Comparison of ENCODE assay signal across 8 cellular contexts in the genomic region with DNA sequence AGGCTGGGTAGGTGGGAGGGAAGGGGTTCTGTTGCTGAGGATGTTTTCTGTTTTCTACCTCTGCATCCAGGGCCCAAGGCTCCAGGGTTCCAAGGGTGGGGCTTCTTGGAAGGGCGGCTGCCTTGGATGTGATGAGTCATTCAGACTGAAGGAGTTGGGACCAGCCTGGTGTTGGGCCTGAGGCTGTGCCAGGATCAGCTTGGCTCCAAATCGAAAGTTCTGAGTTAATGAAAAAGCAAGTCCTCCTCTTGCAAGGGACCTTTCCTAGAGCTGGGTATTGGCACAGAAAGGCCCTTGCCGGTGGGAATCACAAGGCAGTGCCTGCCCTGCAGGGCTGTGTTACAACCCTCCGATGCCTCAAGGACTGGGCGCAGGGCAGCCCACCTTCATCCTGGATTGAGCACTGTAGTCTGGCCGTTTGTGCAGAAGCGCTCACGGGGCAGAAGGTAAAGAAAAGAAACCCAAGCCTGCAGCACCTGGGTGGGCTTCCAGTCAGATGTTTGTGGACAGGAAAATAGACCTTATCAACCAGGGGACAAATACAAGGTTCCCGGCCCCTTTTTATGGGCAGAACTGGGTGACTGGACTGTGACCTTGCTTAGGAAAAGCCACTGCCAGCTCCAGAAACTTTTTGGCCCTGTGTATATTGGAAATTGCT. TPM values are rescaled to one million over a fixed set of nuclear protein-coding genes. Genes with fewer than 3 reads are reported as not detected.
A peak's percentile ranks its signal among the peaks of the same experiment; 100 is the strongest.
DNase-seq lines count a peak whose midpoint lies in the region; ATAC-seq and TF ChIP-seq lines count a peak whose summit lies in the region.

No MANE protein-coding gene starts in this region.

- no peak overlapping the region for H3K4me3 Mint-ChIP-seq in activated T-cell treated with anti-CD3 and anti-CD28 coated beads, Interleukin-2, amount 50 U/mL, for 72 hours

- H3K4me3 ChIP-seq in esophagus (ENCODE audit: low read depth in 1 of 2, low read length in 2 of 2) (peak overlapping the region in 1 of 2 donors; percentile 24), neutrophil (ENCODE audit: low read depth in 1 of 2, low read length in 1 of 2) (no peak overlapping the region)

- H3K27ac ChIP-seq in esophagus (ENCODE audit: low read depth in 2 of 2, low read length in 1 of 2) (peak overlapping the region; percentile 93 to 100), neutrophil (peak overlapping the region; percentile 37)

- H3K4me1 ChIP-seq in esophagus (ENCODE audit: control insufficient read depth in 2 of 2, insufficient read depth in 2 of 2, low read length in 1 of 2) (peaks cover 18 to 31% of the 10 kb centered on the region in 2 donors), neutrophil (ENCODE audit: control insufficient read depth in 1 of 2, insufficient read depth in 1 of 2, low read depth in 1 of 2, low read length in 1 of 2) (peaks cover 9 to 10% of the 10 kb centered on the region in 2 experiments)

- H3K27me3 Mint-ChIP-seq in activated T-cell treated with anti-CD3 and anti-CD28 coated beads, Interleukin-2, amount 50 U/mL, for 72 hours (ENCODE audit: low read depth), result no peaks in the 10 kb centered on the region

- no peaks in the 10 kb centered on the region for H3K9me3 ChIP-seq in esophagus (ENCODE audit: control insufficient read depth in 2 of 2, insufficient read depth in 1 of 2, low read depth in 1 of 2, low read length in 1 of 2)
- H3K9me3 ChIP-seq in neutrophil, result no peaks in the 10 kb centered on the region

- no peaks in the 10 kb centered on the region for H3K36me3 ChIP-seq in esophagus (ENCODE audit: control insufficient read depth in 2 of 2, insufficient read depth in 2 of 2, low read length in 1 of 2)
- H3K36me3 ChIP-seq in neutrophil, result no peaks in the 10 kb centered on the region

- no peaks in the 10 kb centered on the region for H3K9me3 Mint-ChIP-seq in activated T-cell treated with anti-CD3 and anti-CD28 coated beads, Interleukin-2, amount 50 U/mL, for 72 hours

- no peak overlapping the region for H3K27ac Mint-ChIP-seq in activated T-cell treated with anti-CD3 and anti-CD28 coated beads, Interleukin-2, amount 50 U/mL, for 72 hours

- no peak for TF ChIP-seq CTCF in neutrophil (IDR thresholded peaks at IDR 0.05)

- ATAC-seq in GM21447 (IDR thresholded peaks at IDR 0.05; ENCODE audit: unreplicated experiment), result no peak
- no peak for ATAC-seq in activated T-cell treated with anti-CD3 and anti-CD28 coated beads, Interleukin-2, amount 50 U/mL, for 72 hours (replicated peaks in 1 of 2)

- peaks cover 0 to 8% of the 10 kb centered on the region in 2 donors for H3K36me3 Mint-ChIP-seq in activated T-cell treated with anti-CD3 and anti-CD28 coated beads, Interleukin-2, amount 50 U/mL, for 72 hours (ENCODE audit: insufficient read depth in 2 of 2)

- 38 to 52% methylated on average over 9 of the region's 9 CpGs for WGBS in esophagus, 2 donors

- H3K4me1 Mint-ChIP-seq in activated T-cell treated with anti-CD3 and anti-CD28 coated beads, Interleukin-2, amount 50 U/mL, for 72 hours (ENCODE audit: low read depth), result peaks cover 17% of the 10 kb centered on the region

- peak; percentile 84 for DNase-seq in AG08396 (ENCODE audit: low spot score)
- peak; percentile 86 for DNase-seq in NCI-H460 (ENCODE audit: extremely low read depth, low read depth)
- DNase-seq in hippocampal formation (lab: John Stamatoyannopoulos, UW), result no peak
- no peak for DNase-seq in activated T-cell treated with anti-CD3 and anti-CD28 coated beads, Interleukin-2, amount 50 U/mL, for 72 hours
- no peak for DNase-seq in D341Med (ENCODE audit: low spot score)

- H3K27me3 ChIP-seq in esophagus (ENCODE audit: control insufficient read depth in 1 of 2, insufficient read depth in 2 of 2, low read length in 2 of 2), result no peaks in the 10 kb centered on the region
- no peaks in the 10 kb centered on the region for H3K27me3 ChIP-seq in neutrophil

RNA-seq across cellular contexts. Expression of a gene that starts 27.1 kb away (rescaled TPM):
- 9.8 and 10.8 TPM in 2 replicates for total RNA-seq in NCI-H460 (2014; rRNA removed; shearing (Covaris generic))
- 17.2 and 30.0 TPM in 2 replicates for polyA plus RNA-seq in NCI-H460 (2014; cell fraction: nucleus; rRNA removed)
- polyA plus RNA-seq in esophagus, result 10 to 100 TPM; 14.7 to 20.6 TPM
- total RNA-seq in activated T-cell treated with anti-CD3 and anti-CD28 coated beads, Interleukin-2, amount 50 U/mL, for 72 hours, result 10 to 100 TPM; 68.2 to 93.1 TPM

RNA-seq across cellular contexts. Expression of a gene that starts 52.5 kb away (rescaled TPM):
- 126 and 127 TPM in 2 replicates for total RNA-seq in NCI-H460 (2014; rRNA removed; shearing (Covaris generic))
- polyA plus RNA-seq in NCI-H460 (2014; cell fraction: nucleus; rRNA removed), result 66.3 and 79.2 TPM in 2 replicates
- 10 to 100 TPM; 12.4 to 20.4 TPM for polyA plus RNA-seq in esophagus
- total RNA-seq in activated T-cell treated with anti-CD3 and anti-CD28 coated beads, Interleukin-2, amount 50 U/mL, for 72 hours, result 10 to 100 TPM; 50.1 to 59.3 TPM

Comparison
In these comparisons a context has a peak if more than half of its experiments do, and no peak if none do; other contexts are left out.
1. DNase-seq: peak in AG08396 (single experiment) and NCI-H460 (single experiment); none in hippocampal formation (0 of 2), activated T-cell treated with anti-CD3 and anti-CD28 coated beads, Interleukin-2, amount 50 U/mL, for 72 hours (0 of 2) and D341Med (single experiment).